In genomic region chr3:37494206-37494605, GRCh38 we compare ENCODE assay signal across 16 cellular contexts. TPM values are rescaled to one million over a fixed set of nuclear protein-coding genes. Genes with fewer than 3 reads are reported as not detected.
DNase-seq lines count a peak whose midpoint lies in the region; ATAC-seq and TF ChIP-seq lines count a peak whose summit lies in the region.
"Had no signal": no experiment of that assay in that cellular context is flagged by ENCODE, and none has a peak within 500 bp of the region (broad histone marks: within the 10 kb centered on the region; RNA-seq: fewer than 3 reads in every experiment).

No MANE protein-coding gene starts in this region.

- peak overlapping the region in 3 of 4 donors; percentile 60 to 73 (median 65) for H3K27ac ChIP-seq in gastroesophageal sphincter
- H3K27ac ChIP-seq: A549, cardiac muscle cell, ovary had no signal

- no peaks in the 10 kb centered on the region for H3K9me3 ChIP-seq in gastroesophageal sphincter
- H3K9me3 ChIP-seq: ovary had no signal

- TF ChIP-seq POLR2A in gastroesophageal sphincter (IDR thresholded peaks at IDR 0.05), result no peak

- peaks cover 5 to 63% (median 36%) of the 10 kb centered on the region in 3 donors for H3K4me1 ChIP-seq in gastroesophageal sphincter
- H3K4me1 ChIP-seq: A549 had no signal

- WGBS in gastroesophageal sphincter (ENCODE audit: low coverage in 1 of 2), 2 donors, result 63% methylated on average over 11 of the region's 11 CpGs; no CpG with 5 or more reads in 1 of the 2 donors

- peaks cover 0 to 23% of the 10 kb centered on the region in 2 donors for H3K36me3 ChIP-seq in gastroesophageal sphincter
- H3K36me3 ChIP-seq: cardiac muscle cell, ovary had no signal

- ATAC-seq in gastroesophageal sphincter (peak; percentile 30), GM21360 (IDR thresholded peaks at IDR 0.05; ENCODE audit: unreplicated experiment) (no peak), GM19395 (IDR thresholded peaks at IDR 0.05; ENCODE audit: unreplicated experiment) (no peak)
- ATAC-seq: A549 had no signal

- DNase-seq in AG08395 (ENCODE audit: low spot score) (peak; percentile 51), MV-4-11 (lab: John Stamatoyannopoulos, UW) (peak; percentile 51), occipital lobe (lab: John Stamatoyannopoulos, UW) (peak; percentile 25), kidney tubule cell (ENCODE audit: low spot score) (no peak), GM19238 (ENCODE audit: insufficient read length, low spot score) (no peak)
- DNase-seq: endodermal cell; Karpas-422; NCI-H187 treated with DMSO at 0.1 percent for 48 hours; NCI-H69; ovary; stimulated activated CD4-positive, alpha-beta T cell treated with anti-CD3 and anti-CD28 coated beads, Interleukin-12 subunit alpha, Interleukin-12 subunit beta, amount 100 ng/mL, for 4 hours had no signal

- H3K4me3 ChIP-seq in gastroesophageal sphincter, result no peak overlapping the region
- H3K4me3 ChIP-seq: A549, cardiac muscle cell, ovary had no signal

- no peak for TF ChIP-seq EP300 in gastroesophageal sphincter (IDR thresholded peaks at IDR 0.05)

- TF ChIP-seq CTCF in gastroesophageal sphincter (IDR thresholded peaks at IDR 0.05), result no peak

- no peaks in the 10 kb centered on the region for H3K27me3 ChIP-seq in gastroesophageal sphincter
- H3K27me3 ChIP-seq: ovary had no signal

RNA-seq across cellular contexts. Expression of gene ITGA9, which starts 42.3 kb away (rescaled TPM):
- total RNA-seq in gastroesophageal sphincter (10 to 100 TPM; 60.0 to 95.6 (median 70.6) TPM), occipital lobe (4.4 TPM)

Comparison
In these comparisons a context has a peak if more than half of its experiments do, and no peak if none do; other contexts are left out.
1. DNase-seq: peak in AG08395 (single experiment), MV-4-11 (single experiment) and occipital lobe (single experiment); none in kidney tubule cell (single experiment) and GM19238 (single experiment).
2. RNA of gene ITGA9, which starts 42.3 kb away (total RNA-seq): 60.0 to 95.6 TPM in gastroesophageal sphincter; 4.4 TPM in occipital lobe (single experiment); every median in the first group is over 10 times any median in the second.